Comparison of ENCODE assay signal across 8 cellular contexts in genomic region chr10:132452216-132452650, GRCh38. TPM values are rescaled to one million over a fixed set of nuclear protein-coding genes. Genes with fewer than 3 reads are reported as not detected.
A peak's percentile ranks its signal among the peaks of the same experiment; 100 is the strongest.
DNase-seq lines count a peak whose midpoint lies in the region; ATAC-seq and TF ChIP-seq lines count a peak whose summit lies in the region.

No MANE protein-coding gene starts in this region.

- H4K20me1 ChIP-seq in BLaER1 treated with 17β-estradiol and CSF1 and Interleukin-3, amounts not matched to agents 10 nM and 100 nM: peaks cover 0 to 27% (median 5%) of the 10 kb centered on the region in 11 experiments; a peak in 5 of 22 replicates
- no peaks in the 10 kb centered on the region for H4K20me1 ChIP-seq in osteoblast (ENCODE audit: insufficient read depth, low read length)

- H3K4me2 ChIP-seq in BLaER1 treated with 17β-estradiol and CSF1 and Interleukin-3, amounts not matched to agents 10 nM and 100 nM: peak overlapping the region; percentile 56 to 87 (median 77)
- no peak overlapping the region for H3K4me2 ChIP-seq in osteoblast (ENCODE audit: insufficient read depth, low read length)

- H3K4me1 ChIP-seq in BLaER1 treated with 17β-estradiol and CSF1 and Interleukin-3, amounts not matched to agents 10 nM and 100 nM: peaks cover 31 to 64% (median 60%) of the 10 kb centered on the region in 10 experiments
- peaks cover 10% of the 10 kb centered on the region for H3K4me1 ChIP-seq in osteoblast (ENCODE audit: insufficient read depth, low read length)

- no peaks in the 10 kb centered on the region for H3K79me2 ChIP-seq in osteoblast (ENCODE audit: insufficient read depth, low read length)

- H3K9ac ChIP-seq in BLaER1 treated with 17β-estradiol and CSF1 and Interleukin-3, amounts not matched to agents 10 nM and 100 nM: no peak overlapping the region

- peaks cover 0 to 16% (median 0%) of the 10 kb centered on the region in 11 experiments; a peak in 6 of 22 replicates for H3K27me3 ChIP-seq in BLaER1 treated with 17β-estradiol and CSF1 and Interleukin-3, amounts not matched to agents 10 nM and 100 nM
- no peaks in the 10 kb centered on the region for H3K27me3 ChIP-seq in osteoblast (ENCODE audit: insufficient read depth, low read length)

- H3K4me3 ChIP-seq in BLaER1 treated with 17β-estradiol and CSF1 and Interleukin-3, amounts not matched to agents 10 nM and 100 nM: no peak overlapping the region
- H3K4me3 ChIP-seq in LNCaP clone FGC (ENCODE audit: low read depth, low read length) (no peak overlapping the region), osteoblast (ENCODE audit: insufficient read depth, low read length) (no peak overlapping the region)

- TF ChIP-seq CTCF in LNCaP clone FGC (IDR thresholded peaks at IDR 0.05; ENCODE audit: control insufficient read depth, extremely low read depth, insufficient read depth): peak; percentile 13; the same call in 1 of the 2 replicates
- no peak for TF ChIP-seq CTCF in osteoblast (IDR thresholded peaks at IDR 0.05; ENCODE audit: extremely low read depth, low read depth, low read length)

- no peak for DNase-seq in LNCaP clone FGC (ENCODE audit: low read depth)
- DNase-seq in caudate nucleus (lab: John Stamatoyannopoulos, UW): peak in 45 of 61 donors; percentile 20 to 88 (median 63)
- peak; percentile 87 for DNase-seq in osteoblast (ENCODE audit: insufficient read length, low spot score, missing footprints)
- DNase-seq in T1000 (lab: John Stamatoyannopoulos, UW): no peak
- no peak for DNase-seq in NCI-H187 (lab: John Stamatoyannopoulos, UW)

- no peaks in the 10 kb centered on the region for H3K36me3 ChIP-seq in BLaER1 treated with 17β-estradiol and CSF1 and Interleukin-3, amounts not matched to agents 10 nM and 100 nM
- H3K36me3 ChIP-seq in osteoblast (ENCODE audit: insufficient read depth, low read length): no peaks in the 10 kb centered on the region

- H2AFZ ChIP-seq in osteoblast (ENCODE audit: low read length): no peak overlapping the region

- H3K9me3 ChIP-seq in BLaER1 treated with 17β-estradiol and CSF1 and Interleukin-3, amounts not matched to agents 10 nM and 100 nM (replicated peaks in 1 of 11): no peaks in the 10 kb centered on the region
- no peaks in the 10 kb centered on the region for H3K9me3 ChIP-seq in osteoblast (ENCODE audit: low read depth, low read length)

- no peak for ATAC-seq in GM18858 (IDR thresholded peaks at IDR 0.05; ENCODE audit: unreplicated experiment)
- no peak for ATAC-seq in GM18498 (IDR thresholded peaks at IDR 0.05; ENCODE audit: unreplicated experiment)

- peak overlapping the region in 2 of 11 experiments; percentile 14 to 25; a peak in 1 of 22 replicates for H3K27ac ChIP-seq in BLaER1 treated with 17β-estradiol and CSF1 and Interleukin-3, amounts not matched to agents 10 nM and 100 nM
- H3K27ac ChIP-seq in caudate nucleus (ENCODE audit: low read depth, low read length) (peak overlapping the region; percentile 82), osteoblast (ENCODE audit: low read depth, low read length) (no peak overlapping the region)

RNA-seq across cellular contexts. Expression of gene PWWP2B, which starts 55.2 kb away (rescaled TPM):
- total RNA-seq in osteoblast: 15.3 and 18.5 TPM in 2 replicates

Comparison
In these comparisons a context has a peak if more than half of its experiments do, and no peak if none do; other contexts are left out.
1. DNase-seq: peak in caudate nucleus (45 of 61) and osteoblast (single experiment); none in LNCaP clone FGC (single experiment), T1000 (single experiment) and NCI-H187 (0 of 2).